Comparison of ENCODE assay signal across 8 cellular contexts in genomic region chr12:121637231-121637914, GRCh38. TPM values are rescaled to one million over a fixed set of nuclear protein-coding genes. Genes with fewer than 3 reads are reported as not detected.
DNase-seq lines count a peak whose midpoint lies in the region; ATAC-seq and TF ChIP-seq lines count a peak whose summit lies in the region.

No MANE protein-coding gene starts in this region.

- H3K9me3 ChIP-seq in BLaER1 (no peaks in the 10 kb centered on the region), left lung (no peaks in the 10 kb centered on the region), SK-N-SH (no peaks in the 10 kb centered on the region)

- H3K4me3 ChIP-seq in BLaER1 (peak overlapping the region; percentile 15; the same call in 1 of the 2 replicates), left lung (no peak overlapping the region), SK-N-SH (ENCODE audit: low read depth in 2 of 2, low read length in 1 of 2) (no peak overlapping the region)

- POLR2A ChIA-PET in SK-N-SH (lab: Yijun Ruan, JAX), result interaction anchor here (0.9 to 1.2 kb wide), 2 partner anchors 10 to 35 kb away, joined by 4 read pairs; partner anchors contain the start of gene ORAI1

- peaks cover 53% of the 10 kb centered on the region for H3K36me3 ChIP-seq in BLaER1
- peaks cover 0 to 13% of the 10 kb centered on the region in 2 donors for H3K36me3 ChIP-seq in left lung
- H3K36me3 ChIP-seq in SK-N-SH (replicated peaks in 1 of 2; ENCODE audit: control insufficient read depth in 1 of 2, insufficient read depth in 2 of 2, low read length in 1 of 2), result no peaks in the 10 kb centered on the region

- TF ChIP-seq CTCF in left lung (IDR thresholded peaks at IDR 0.05) (no peak), SK-N-SH (IDR thresholded peaks at IDR 0.05) (no peak)

- H4K20me1 ChIP-seq in BLaER1 (peaks cover 49% of the 10 kb centered on the region), SK-N-SH (ENCODE audit: insufficient read depth) (no peaks in the 10 kb centered on the region)

- intact Hi-C loops in left lung (cut with DNase I), result no loop called here

- no peaks in the 10 kb centered on the region for H3K9me2 ChIP-seq in SK-N-SH

- H3K27ac ChIP-seq in BLaER1 (peak overlapping the region; percentile 82), left lung (peak overlapping the region in 1 of 2 donors; percentile 85), SK-N-SH (ENCODE audit: low read depth in 2 of 2, low read length in 1 of 2) (no peak overlapping the region)

- no peaks in the 10 kb centered on the region for H3F3A ChIP-seq in SK-N-SH (replicated peaks; ENCODE audit: insufficient read depth)

- TF ChIP-seq EP300 in SK-N-SH (IDR thresholded peaks at IDR 0.05; ENCODE audit: borderline replicate concordance in 1 of 2, low read depth in 1 of 2, low read length in 1 of 2), result no peak

- H3K4me1 ChIP-seq in BLaER1 (peaks cover 57% of the 10 kb centered on the region), left lung (peaks cover 0 to 43% of the 10 kb centered on the region in 2 donors), SK-N-SH (ENCODE audit: control insufficient read depth in 1 of 2, insufficient read depth in 2 of 2, low read depth in 1 of 2, low read length in 1 of 2) (peaks cover 0 to 13% of the 10 kb centered on the region in 2 experiments; a peak in 1 of 4 replicates)

- DNase-seq in activated CD4-positive, alpha-beta T cell treated with anti-CD3 and anti-CD28 coated beads, Interleukin-2, amount 50 U/mL, for 1 hour, result peak; percentile 27
- DNase-seq in left lung (peak; percentile 68 to 86), NCI-H1436 (lab: John Stamatoyannopoulos, UW) (no peak), NCI-H510A treated with DMSO at 0.1 percent for 48 hours (lab: John Stamatoyannopoulos, UW) (no peak), NCI-H2107 treated with DMSO at 0.1 percent for 48 hours (lab: John Stamatoyannopoulos, UW; ENCODE audit: unreplicated experiment) (no peak), SK-N-SH (no peak)

- peak; percentile 80 for ATAC-seq in GM21786 (IDR thresholded peaks at IDR 0.05; ENCODE audit: unreplicated experiment)
- peak; percentile 59 for ATAC-seq in left lung

- H3K9ac ChIP-seq in BLaER1 (peak overlapping the region; percentile 72), SK-N-SH (no peak overlapping the region)

- H3K27me3 ChIP-seq in BLaER1 (no peaks in the 10 kb centered on the region), left lung (no peaks in the 10 kb centered on the region), SK-N-SH (ENCODE audit: insufficient read depth) (no peaks in the 10 kb centered on the region)

- WGBS in SK-N-SH (ENCODE audit: low lambda C conversion rate), result 92% methylated on average over 5 of the region's 10 CpGs

- H2AFZ ChIP-seq in SK-N-SH (ENCODE audit: low read depth), result no peak overlapping the region

- TF ChIP-seq RAD21 in SK-N-SH (IDR thresholded peaks at IDR 0.05; ENCODE audit: low read length), result no peak

- peak overlapping the region; percentile 82 for H3K4me2 ChIP-seq in BLaER1
- H3K4me2 ChIP-seq in SK-N-SH, result no peak overlapping the region

- H3K79me2 ChIP-seq in SK-N-SH (ENCODE audit: insufficient read depth), result peaks cover 19% of the 10 kb centered on the region

- CTCF ChIA-PET in SK-N-SH (lab: Yijun Ruan, JAX), result interaction anchor here (0.9 to 5.0 kb wide), 8 partner anchors 11 to 157 kb away, joined by 3 to 23 read pairs (median 6); partner anchors contain the start of genes MORN3 and ORAI1

TF ChIP-seq in SK-N-SH, 30 proteins besides CTCF, POLR2A, EP300 and RAD21:
- TF ChIP-seq MEF2A (IDR thresholded peaks at IDR 0.05; ENCODE audit: borderline replicate concordance, low read depth) (no peak), REST (IDR thresholded peaks at IDR 0.05; ENCODE audit: low read depth, low read length) (no peak), NFIC (IDR thresholded peaks at IDR 0.05; ENCODE audit: borderline replicate concordance) (no peak), TAF1 (IDR thresholded peaks at IDR 0.05; ENCODE audit: borderline replicate concordance, low read depth, low read length) (no peak), MAX (IDR thresholded peaks at IDR 0.05; ENCODE audit: low read depth) (no peak), IRF3 (IDR thresholded peaks at IDR 0.05; ENCODE audit: low read depth, low read length) (no peak), YY1 (IDR thresholded peaks at IDR 0.05; ENCODE audit: low read depth) (no peak), USF2 (IDR thresholded peaks at IDR 0.05; ENCODE audit: borderline replicate concordance, low read depth, low read length) (no peak), RFX5 (IDR thresholded peaks at IDR 0.05; ENCODE audit: low read length) (no peak)

RNA-seq across cellular contexts. Expression of gene ORAI1, which starts 11.0 kb away (rescaled TPM):
- 10 to 100 TPM; 25.2 to 39.5 TPM for total RNA-seq in left lung
- 13.2 and 16.6 TPM in 2 replicates for polyA plus RNA-seq in SK-N-SH (2012; rRNA removed)
- 6.8 and 12.5 TPM in 2 replicates for polyA plus RNA-seq in SK-N-SH (2012; cell fraction: cytosol; rRNA removed)
- polyA plus RNA-seq in SK-N-SH (2012; cell fraction: nucleus; rRNA removed), result 6.0 and 6.1 TPM in 2 replicates

RNA-seq across cellular contexts. Expression of gene MORN3, which starts 32.1 kb away (rescaled TPM):
- 1 to 10 TPM in 1 of 2 donors, under 1 TPM in 1; 0.17 to 1.0 TPM for total RNA-seq in left lung
- polyA plus RNA-seq in SK-N-SH (2012; rRNA removed), result 2.4 and 2.7 TPM in 2 replicates
- polyA plus RNA-seq in SK-N-SH (2012; cell fraction: cytosol; rRNA removed), result 2.3 and 3.0 TPM in 2 replicates
- polyA plus RNA-seq in SK-N-SH (2012; cell fraction: nucleus; rRNA removed), result 1.8 TPM in 2 replicates

RNA-seq across cellular contexts. Expression of gene KDM2B, which starts 56.5 kb away (rescaled TPM):
- total RNA-seq in left lung, result 10 to 100 TPM; 22.9 to 37.1 TPM
- 9.6 and 11.5 TPM in 2 replicates for polyA plus RNA-seq in SK-N-SH (2012; rRNA removed)
- 8.2 and 11.0 TPM in 2 replicates for polyA plus RNA-seq in SK-N-SH (2012; cell fraction: cytosol; rRNA removed)
- polyA plus RNA-seq in SK-N-SH (2012; cell fraction: nucleus; rRNA removed), result 25.9 and 32.9 TPM in 2 replicates

Comparison
In these comparisons a context has a peak if more than half of its experiments do, and no peak if none do; other contexts are left out.
1. DNase-seq: peak in activated CD4-positive, alpha-beta T cell treated with anti-CD3 and anti-CD28 coated beads, Interleukin-2, amount 50 U/mL, for 1 hour (single experiment) and left lung (2 of 2); none in NCI-H1436 (single experiment), NCI-H510A treated with DMSO at 0.1 percent for 48 hours (single experiment), NCI-H2107 treated with DMSO at 0.1 percent for 48 hours (single experiment) and SK-N-SH (single experiment).